ENCODE assay signal across 12 cellular contexts in the genomic region with DNA sequence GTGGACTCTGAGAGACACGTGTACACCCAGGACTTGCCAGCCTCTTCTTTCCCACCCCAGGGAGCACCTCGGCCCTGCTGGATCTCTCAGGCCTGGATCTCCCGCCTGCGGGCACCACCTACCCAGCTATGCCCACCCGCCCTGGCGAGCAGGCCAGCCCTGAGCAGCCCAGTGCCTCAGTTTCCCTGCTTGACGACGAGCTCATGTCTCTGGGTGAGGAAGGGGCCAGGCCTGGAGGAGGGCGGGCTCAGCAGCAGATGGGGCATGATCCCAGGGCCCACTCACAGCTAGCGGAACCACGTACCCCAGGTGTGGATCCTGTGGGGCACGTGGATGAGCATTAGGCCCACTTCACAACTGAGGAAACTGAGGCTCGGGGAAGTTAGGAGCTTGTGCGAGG. TPM values are rescaled to one million over a fixed set of nuclear protein-coding genes. Genes with fewer than 3 reads are reported as not detected.
A peak's percentile ranks its signal among the peaks of the same experiment; 100 is the strongest.
DNase-seq lines count a peak whose midpoint lies in the region; ATAC-seq and TF ChIP-seq lines count a peak whose summit lies in the region.
"Had no signal": no experiment of that assay in that cellular context is flagged by ENCODE, and none has a peak within 500 bp of the region (broad histone marks: within the 10 kb centered on the region; RNA-seq: fewer than 3 reads in every experiment).

No MANE protein-coding gene starts in this region.

- no peaks in the 10 kb centered on the region for H3K27me3 ChIP-seq in transverse colon

- peaks cover 33 to 44% (median 39%) of the 10 kb centered on the region in 4 donors for H3K4me1 ChIP-seq in transverse colon

- TF ChIP-seq CTCF in transverse colon (IDR thresholded peaks at IDR 0.05), result no peak

- H3K27me3 Mint-ChIP-seq in activated naive CD4-positive, alpha-beta T cell treated with anti-CD3 and anti-CD28 coated beads for 36 hours (ENCODE audit: low read depth), result no peaks in the 10 kb centered on the region
- H3K27me3 Mint-ChIP-seq in natural killer cell treated with Interleukin-12 subunit alpha and Interleukin-12 subunit beta and Interleukin-15 and Interleukin-18, amount 100 ng/mL, for 72 hours, result no peaks in the 10 kb centered on the region

- H3K9me3 Mint-ChIP-seq in activated naive CD4-positive, alpha-beta T cell treated with anti-CD3 and anti-CD28 coated beads for 36 hours, result no peaks in the 10 kb centered on the region
- H3K9me3 Mint-ChIP-seq in natural killer cell treated with Interleukin-12 subunit alpha and Interleukin-12 subunit beta and Interleukin-15 and Interleukin-18, amount 100 ng/mL, for 72 hours, result no peaks in the 10 kb centered on the region

- no peak for TF ChIP-seq EP300 in transverse colon (IDR thresholded peaks at IDR 0.05; ENCODE audit: low read depth)

- peak overlapping the region; percentile 37 for H3K27ac Mint-ChIP-seq in activated naive CD4-positive, alpha-beta T cell treated with anti-CD3 and anti-CD28 coated beads for 36 hours
- peak overlapping the region; percentile 93 to 94 for H3K27ac Mint-ChIP-seq in natural killer cell treated with Interleukin-12 subunit alpha and Interleukin-12 subunit beta and Interleukin-15 and Interleukin-18, amount 100 ng/mL, for 72 hours

- intact Hi-C loops in activated naive CD4-positive, alpha-beta T cell treated with anti-CD3 and anti-CD28 coated beads for 36 hours (cut with micrococcal nuclease), result loop anchor here (2.0 to 5.0 kb wide), 3 partner anchors 15 to 182 kb away; partner anchors contain the start of genes GCAT and GGA1
- intact Hi-C loops in transverse colon (cut with DNase I; ENCODE audit: low total_unique reads), result no loop called here

- peaks cover 8% of the 10 kb centered on the region for H3K36me3 Mint-ChIP-seq in activated naive CD4-positive, alpha-beta T cell treated with anti-CD3 and anti-CD28 coated beads for 36 hours (ENCODE audit: low read depth)
- no peaks in the 10 kb centered on the region for H3K36me3 Mint-ChIP-seq in natural killer cell treated with Interleukin-12 subunit alpha and Interleukin-12 subunit beta and Interleukin-15 and Interleukin-18, amount 100 ng/mL, for 72 hours

- no peak for TF ChIP-seq POLR2A in transverse colon (IDR thresholded peaks at IDR 0.05)

- WGBS in transverse colon (ENCODE audit: low coverage in 1 of 2), 2 donors, result 80 to 83% methylated on average over 1 to 10 of the region's 14 CpGs

- H3K27ac ChIP-seq in caudate nucleus (ENCODE audit: low read depth, low read length) (peak overlapping the region; percentile 58), transverse colon (peak overlapping the region; percentile 68 to 91 (median 76))

- H3K4me1 Mint-ChIP-seq in activated naive CD4-positive, alpha-beta T cell treated with anti-CD3 and anti-CD28 coated beads for 36 hours (ENCODE audit: low read depth), result peaks cover 40% of the 10 kb centered on the region
- peaks cover 43 to 46% of the 10 kb centered on the region in 2 donors for H3K4me1 Mint-ChIP-seq in natural killer cell treated with Interleukin-12 subunit alpha and Interleukin-12 subunit beta and Interleukin-15 and Interleukin-18, amount 100 ng/mL, for 72 hours (ENCODE audit: low read depth in 2 of 2)

- no peak for DNase-seq in activated naive CD4-positive, alpha-beta T cell treated with anti-CD3 and anti-CD28 coated beads for 36 hours
- DNase-seq in activated naive CD4-positive, alpha-beta T cell (lab: John Stamatoyannopoulos, UW), result no peak
- DNase-seq in caudate nucleus (lab: John Stamatoyannopoulos, UW), result peak in 1 of 61 donors; percentile 21
- DNase-seq in natural killer cell treated with Interleukin-12 subunit alpha and Interleukin-12 subunit beta and Interleukin-15 and Interleukin-18, amount 100 ng/mL, for 72 hours (ENCODE audit: low spot score), result no peak
- no peak for DNase-seq in transverse colon
- DNase-seq in mucosa of gallbladder (ENCODE audit: low spot score), result no peak
- no peak for DNase-seq in LoVo (ENCODE audit: low spot score)
- DNase-seq: activated CD4-positive, alpha-beta T cell treated with anti-CD3 and anti-CD28 coated beads for 4 hours; amniotic stem cell; NCI-H526 treated with DMSO at 0.1 percent for 48 hours had no signal

- CTCF ChIA-PET in activated naive CD4-positive, alpha-beta T cell treated with anti-CD3 and anti-CD28 coated beads for 36 hours (lab: Charles Lee), result interaction anchor here (0.6 to 6.4 kb wide), 11 partner anchors 10 to 260 kb away, joined by 3 to 77 read pairs (median 3); partner anchors contain the start of genes LGALS1 and NOL12

- H3K4me3 Mint-ChIP-seq in activated naive CD4-positive, alpha-beta T cell treated with anti-CD3 and anti-CD28 coated beads for 36 hours, result no peak overlapping the region
- H3K4me3 Mint-ChIP-seq in natural killer cell treated with Interleukin-12 subunit alpha and Interleukin-12 subunit beta and Interleukin-15 and Interleukin-18, amount 100 ng/mL, for 72 hours, result peak overlapping the region; percentile 75

- no peak for ATAC-seq in natural killer cell treated with Interleukin-12 subunit alpha and Interleukin-12 subunit beta and Interleukin-15 and Interleukin-18, amount 100 ng/mL, for 72 hours
- no peak for ATAC-seq in GM21515 (IDR thresholded peaks at IDR 0.05; ENCODE audit: unreplicated experiment)
- ATAC-seq: SK-N-SH treated with all-trans-retinoic acid at 6 μM for 48 hours had no signal

- H3K9me3 ChIP-seq in transverse colon, result no peaks in the 10 kb centered on the region

- in situ Hi-C loops in transverse colon (cut with MboI; ENCODE audit: low pct_ligation_motif_present in 1 of 4, low pct_unique_long_range_greater_than_20kb in 1 of 4, low sequenced_read_pairs in 3 of 4), result loop anchor here in 1 of 4 donors (10.0 kb wide), 1 partner anchor 59 kb away; the partner anchor contains the start of gene NOL12

- no peak overlapping the region for H3K4me3 ChIP-seq in transverse colon

- H3K36me3 ChIP-seq in transverse colon, result no peaks in the 10 kb centered on the region

RNA-seq across cellular contexts. Expression of gene SH3BP1, which starts 13.7 kb away (rescaled TPM):
- 10 to 100 TPM; 45.9 to 51.0 TPM for total RNA-seq in activated naive CD4-positive, alpha-beta T cell treated with anti-CD3 and anti-CD28 coated beads for 36 hours
- total RNA-seq in natural killer cell treated with Interleukin-12 subunit alpha and Interleukin-12 subunit beta and Interleukin-15 and Interleukin-18, amount 100 ng/mL, for 72 hours, result 100 to 1,000 TPM; 160 to 229 TPM
- total RNA-seq in transverse colon, result 100 to 1,000 TPM in 2 of 4 donors, 10 to 100 TPM in 2; 53.1 to 158 (median 84.7) TPM
- 13.6 TPM for total RNA-seq in mucosa of gallbladder

RNA-seq across cellular contexts. Expression of gene GGA1, which starts 17.1 kb away (rescaled TPM):
- total RNA-seq in activated naive CD4-positive, alpha-beta T cell treated with anti-CD3 and anti-CD28 coated beads for 36 hours, result 10 to 100 TPM; 46.1 to 49.1 TPM
- total RNA-seq in natural killer cell treated with Interleukin-12 subunit alpha and Interleukin-12 subunit beta and Interleukin-15 and Interleukin-18, amount 100 ng/mL, for 72 hours, result 100 to 1,000 TPM in 1 of 2 donors, 10 to 100 TPM in 1; 85.5 to 142 TPM
- 100 to 1,000 TPM in 1 of 4 donors, 10 to 100 TPM in 3; 60.1 to 142 (median 73.8) TPM for total RNA-seq in transverse colon
- total RNA-seq in mucosa of gallbladder, result 81.5 TPM

RNA-seq across cellular contexts. Expression of gene PDXP, which starts 32.8 kb away (rescaled TPM):
- total RNA-seq in activated naive CD4-positive, alpha-beta T cell treated with anti-CD3 and anti-CD28 coated beads for 36 hours, result 10 to 100 TPM; 17.4 to 19.2 TPM
- 10 to 100 TPM; 43.9 to 58.4 TPM for total RNA-seq in natural killer cell treated with Interleukin-12 subunit alpha and Interleukin-12 subunit beta and Interleukin-15 and Interleukin-18, amount 100 ng/mL, for 72 hours
- 100 to 1,000 TPM in 1 of 4 donors, 10 to 100 TPM in 3; 28.9 to 126 (median 50.7) TPM for total RNA-seq in transverse colon
- 12.1 TPM for total RNA-seq in mucosa of gallbladder

RNA-seq across cellular contexts. Expression of gene LGALS2, which starts 45.9 kb away (rescaled TPM):
- total RNA-seq in activated naive CD4-positive, alpha-beta T cell treated with anti-CD3 and anti-CD28 coated beads for 36 hours, result not detected
- not detected for total RNA-seq in natural killer cell treated with Interleukin-12 subunit alpha and Interleukin-12 subunit beta and Interleukin-15 and Interleukin-18, amount 100 ng/mL, for 72 hours
- total RNA-seq in transverse colon (10 to 100 TPM in 2 of 4 donors, 1 to 10 TPM in 1, not detected in 1; 1.3 to 43.4 (median 17.2) TPM), mucosa of gallbladder (776 TPM)

RNA-seq across cellular contexts. Expression of gene LGALS1, which starts 49.7 kb away (rescaled TPM):
- 10 to 100 TPM; 62.7 to 70.2 TPM for total RNA-seq in activated naive CD4-positive, alpha-beta T cell treated with anti-CD3 and anti-CD28 coated beads for 36 hours
- total RNA-seq in natural killer cell treated with Interleukin-12 subunit alpha and Interleukin-12 subunit beta and Interleukin-15 and Interleukin-18, amount 100 ng/mL, for 72 hours, result 100 to 1,000 TPM; 290 to 675 TPM
- 100 to 1,000 TPM; 196 to 558 (median 224) TPM for total RNA-seq in transverse colon
- total RNA-seq in mucosa of gallbladder, result 587 TPM
